Comparison of ENCODE assay signal across 22 cellular contexts in genomic region chr4:113627321-113627720, GRCh38.
"Had no signal": no experiment of that assay in that cellular context is flagged by ENCODE, and none has a peak within 500 bp of the region (broad histone marks: within the 10 kb centered on the region; RNA-seq: fewer than 3 reads in every experiment).

No MANE protein-coding gene starts in this region.

- H3K9me3 Mint-ChIP-seq: activated naive CD8-positive, alpha-beta T cell treated with anti-CD3 and anti-CD28 coated beads, Interleukin-2, amount 10 ng/mL, durations not matched to agents 7 days and 5 days; endodermal cell; T-cell; T-helper 2 cell treated with Interferon-gamma antibody and Interleukin-4, amounts not matched to agents 5 μg/mL and 100 μg/mL, for 36 hours; WTC11 had no signal

- H3K9me3 ChIP-seq: breast epithelium, colonic mucosa, gastroesophageal sphincter, testis had no signal

- DNase-seq: activated CD4-positive, alpha-beta T cell treated with anti-CD3 and anti-CD28 coated beads for 4 hours; activated CD4-positive, alpha-beta T cell treated with anti-CD3 and anti-CD28 coated beads, Interleukin-2, amount 50 U/mL, for 48 hours; activated gamma-delta T cell; activated naive CD8-positive, alpha-beta T cell treated with anti-CD3 and anti-CD28 coated beads, Interleukin-2, amount 10 ng/mL, durations not matched to agents 7 days and 5 days; amniotic stem cell; colonic mucosa; endodermal cell; head of caudate nucleus; naive B cell; nucleus accumbens; stimulated activated CD4-positive, alpha-beta T cell treated with anti-CD3 and anti-CD28 coated beads, Interleukin-2, amount 100 ng/mL, for 48 hours; stimulated activated CD8-positive, alpha-beta memory T cell treated with anti-CD3 and anti-CD28 coated beads, Interleukin-4, amount 100 ng/mL, for 48 hours; stimulated activated naive CD4-positive, alpha-beta T cell; T-cell; testis; trophoblast cell had no signal

- H3K27me3 ChIP-seq: breast epithelium, colonic mucosa, gastroesophageal sphincter, testis had no signal

- H3K27ac ChIP-seq: breast epithelium, colonic mucosa, epithelial cell of prostate, gastroesophageal sphincter, testis had no signal

- H3K36me3 ChIP-seq: breast epithelium, colonic mucosa, gastroesophageal sphincter had no signal

- H3K4me3 ChIP-seq: breast epithelium, colonic mucosa, gastroesophageal sphincter, lung, testis had no signal

- H3K27ac Mint-ChIP-seq: activated naive CD8-positive, alpha-beta T cell treated with anti-CD3 and anti-CD28 coated beads, Interleukin-2, amount 10 ng/mL, durations not matched to agents 7 days and 5 days; endodermal cell; T-cell; T-helper 2 cell treated with Interferon-gamma antibody and Interleukin-4, amounts not matched to agents 5 μg/mL and 100 μg/mL, for 36 hours; WTC11 had no signal

- H3K36me3 Mint-ChIP-seq: WTC11 had no signal

- H3K4me1 ChIP-seq: breast epithelium, colonic mucosa had no signal

- H3K27me3 Mint-ChIP-seq: activated naive CD8-positive, alpha-beta T cell treated with anti-CD3 and anti-CD28 coated beads, Interleukin-2, amount 10 ng/mL, durations not matched to agents 7 days and 5 days; naive B cell; T-cell had no signal

- ATAC-seq: gastroesophageal sphincter, T-cell, WTC11 had no signal

- H3K4me3 Mint-ChIP-seq: activated naive CD8-positive, alpha-beta T cell treated with anti-CD3 and anti-CD28 coated beads, Interleukin-2, amount 10 ng/mL, durations not matched to agents 7 days and 5 days; endodermal cell; T-cell; T-helper 2 cell treated with Interferon-gamma antibody and Interleukin-4, amounts not matched to agents 5 μg/mL and 100 μg/mL, for 36 hours; WTC11 had no signal
